ENCODE assay signal across 9 cellular contexts in genomic region chr15:31279221-31280036, GRCh38. TPM values are rescaled to one million over a fixed set of nuclear protein-coding genes. Genes with fewer than 3 reads are reported as not detected.
DNase-seq lines count a peak whose midpoint lies in the region; TF ChIP-seq lines count a peak whose summit lies in the region.
"Had no signal": no experiment of that assay in that cellular context is flagged by ENCODE, and none has a peak within 500 bp of the region (broad histone marks: within the 10 kb centered on the region; RNA-seq: fewer than 3 reads in every experiment).

No MANE protein-coding gene starts in this region.

- H3K36me3 ChIP-seq in SJCRH30 (no peaks in the 10 kb centered on the region), suprapubic skin (no peaks in the 10 kb centered on the region)

- TF ChIP-seq POLR2A in suprapubic skin (IDR thresholded peaks at IDR 0.05): no peak

- H3K27ac ChIP-seq in SJCRH30: peak overlapping the region; percentile 72
- no peak overlapping the region for H3K27ac ChIP-seq in suprapubic skin

- peaks cover 8% of the 10 kb centered on the region for H3K27me3 Mint-ChIP-seq in activated CD4-positive, alpha-beta T cell treated with anti-CD3 and anti-CD28 coated beads, Interleukin-2, amount 10 ng/mL, durations not matched to agents 24 days and 14 days
- H3K27me3 Mint-ChIP-seq in HFFc6 (ENCODE audit: insufficient read depth): peaks cover 38% of the 10 kb centered on the region
- peaks cover 35% of the 10 kb centered on the region for H3K27me3 Mint-ChIP-seq in activated naive CD4-positive, alpha-beta T cell treated with anti-CD3 and anti-CD28 coated beads, Interleukin-2, amount 10 ng/mL, durations not matched to agents 7 days and 5 days

- H3K4me1 ChIP-seq in SJCRH30 (peaks cover 36% of the 10 kb centered on the region), suprapubic skin (peaks cover 18% of the 10 kb centered on the region)

- H3K36me3 Mint-ChIP-seq in activated CD4-positive, alpha-beta T cell treated with anti-CD3 and anti-CD28 coated beads, Interleukin-2, amount 10 ng/mL, durations not matched to agents 24 days and 14 days (ENCODE audit: low read depth): peaks cover 2% of the 10 kb centered on the region
- no peaks in the 10 kb centered on the region for H3K36me3 Mint-ChIP-seq in HFFc6 (ENCODE audit: low read depth)
- H3K36me3 Mint-ChIP-seq in activated naive CD4-positive, alpha-beta T cell treated with anti-CD3 and anti-CD28 coated beads, Interleukin-2, amount 10 ng/mL, durations not matched to agents 7 days and 5 days: peaks cover 2% of the 10 kb centered on the region

- TF ChIP-seq EP300 in suprapubic skin (IDR thresholded peaks at IDR 0.05): no peak

- peak; percentile 54 for DNase-seq in activated CD4-positive, alpha-beta T cell treated with anti-CD3 and anti-CD28 coated beads, Interleukin-2, amount 10 ng/mL, durations not matched to agents 24 days and 14 days
- no peak for DNase-seq in activated CD4-positive, alpha-beta T cell treated with anti-CD3 and anti-CD28 coated beads, Interleukin-2, amount 50 U/mL, for 48 hours
- DNase-seq in SJCRH30 (no peak), iPS-NIHi11 (ENCODE audit: low spot score) (peak; percentile 2), suprapubic skin (ENCODE audit: low spot score in 2 of 2) (peak; percentile 43 to 59), NCI-H1930 (lab: John Stamatoyannopoulos, UW) (no peak), HFFc6 (no peak)
- DNase-seq in activated naive CD4-positive, alpha-beta T cell treated with anti-CD3 and anti-CD28 coated beads, Interleukin-2, amount 10 ng/mL, durations not matched to agents 7 days and 5 days: no peak
- DNase-seq: AML-193 had no signal

- CTCF ChIA-PET in activated naive CD4-positive, alpha-beta T cell treated with anti-CD3 and anti-CD28 coated beads, Interleukin-2, amount 10 ng/mL, durations not matched to agents 7 days and 5 days (lab: Charles Lee): no interaction called here

- H3K9me3 ChIP-seq in SJCRH30 (replicated peaks): no peaks in the 10 kb centered on the region
- no peaks in the 10 kb centered on the region for H3K9me3 ChIP-seq in suprapubic skin

- H3K4me3 ChIP-seq in SJCRH30 (no peak overlapping the region), suprapubic skin (no peak overlapping the region)

- intact Hi-C loops in activated CD4-positive, alpha-beta T cell treated with anti-CD3 and anti-CD28 coated beads, Interleukin-2, amount 10 ng/mL, durations not matched to agents 24 days and 14 days (cut with micrococcal nuclease): no loop called here

- 63% methylated on average over 11 of the region's 11 CpGs for WGBS in suprapubic skin

- TF ChIP-seq CTCF in suprapubic skin (IDR thresholded peaks at IDR 0.05) (no peak), HFFc6 (IDR thresholded peaks at IDR 0.05) (no peak)

- peaks cover 5% of the 10 kb centered on the region for H3K9me3 Mint-ChIP-seq in activated CD4-positive, alpha-beta T cell treated with anti-CD3 and anti-CD28 coated beads, Interleukin-2, amount 10 ng/mL, durations not matched to agents 24 days and 14 days
- no peaks in the 10 kb centered on the region for H3K9me3 Mint-ChIP-seq in HFFc6
- peaks cover 2% of the 10 kb centered on the region for H3K9me3 Mint-ChIP-seq in activated naive CD4-positive, alpha-beta T cell treated with anti-CD3 and anti-CD28 coated beads, Interleukin-2, amount 10 ng/mL, durations not matched to agents 7 days and 5 days

- peaks cover 17% of the 10 kb centered on the region for H3K4me1 Mint-ChIP-seq in activated CD4-positive, alpha-beta T cell treated with anti-CD3 and anti-CD28 coated beads, Interleukin-2, amount 10 ng/mL, durations not matched to agents 24 days and 14 days
- no peaks in the 10 kb centered on the region for H3K4me1 Mint-ChIP-seq in HFFc6 (ENCODE audit: low read depth)
- peaks cover 15% of the 10 kb centered on the region for H3K4me1 Mint-ChIP-seq in activated naive CD4-positive, alpha-beta T cell treated with anti-CD3 and anti-CD28 coated beads, Interleukin-2, amount 10 ng/mL, durations not matched to agents 7 days and 5 days

- no peak overlapping the region for H3K27ac Mint-ChIP-seq in activated CD4-positive, alpha-beta T cell treated with anti-CD3 and anti-CD28 coated beads, Interleukin-2, amount 10 ng/mL, durations not matched to agents 24 days and 14 days
- no peak overlapping the region for H3K27ac Mint-ChIP-seq in HFFc6
- no peak overlapping the region for H3K27ac Mint-ChIP-seq in activated naive CD4-positive, alpha-beta T cell treated with anti-CD3 and anti-CD28 coated beads, Interleukin-2, amount 10 ng/mL, durations not matched to agents 7 days and 5 days

- no peak overlapping the region for H3K4me3 Mint-ChIP-seq in activated CD4-positive, alpha-beta T cell treated with anti-CD3 and anti-CD28 coated beads, Interleukin-2, amount 10 ng/mL, durations not matched to agents 24 days and 14 days
- H3K4me3 Mint-ChIP-seq in HFFc6: no peak overlapping the region
- H3K4me3 Mint-ChIP-seq in activated naive CD4-positive, alpha-beta T cell treated with anti-CD3 and anti-CD28 coated beads, Interleukin-2, amount 10 ng/mL, durations not matched to agents 7 days and 5 days: no peak overlapping the region

- no peaks in the 10 kb centered on the region for H3K27me3 ChIP-seq in SJCRH30
- no peaks in the 10 kb centered on the region for H3K27me3 ChIP-seq in suprapubic skin

RNA-seq across cellular contexts. Expression of gene KLF13, which starts 47.2 kb away (rescaled TPM):
- 122 and 135 TPM in 2 replicates for total RNA-seq in activated CD4-positive, alpha-beta T cell treated with anti-CD3 and anti-CD28 coated beads, Interleukin-2, amount 10 ng/mL, durations not matched to agents 24 days and 14 days
- 33.1 and 34.7 TPM in 2 replicates for total RNA-seq in SJCRH30 (2014; rRNA removed; shearing (Covaris generic))
- 100 to 1,000 TPM; 141 to 162 (median 145) TPM for total RNA-seq in suprapubic skin
- 10 to 100 TPM; 22.5 to 29.1 (median 23.5) TPM for total RNA-seq in HFFc6 (2021; fragmentation: NEBNext Ultra II Directional; extraction: Animal tissue kit (Norgen Biotek cat#: 25700))

Comparison
In these comparisons a context has a peak if more than half of its experiments do, and no peak if none do; other contexts are left out.
1. DNase-seq: peak in activated CD4-positive, alpha-beta T cell treated with anti-CD3 and anti-CD28 coated beads, Interleukin-2, amount 10 ng/mL, durations not matched to agents 24 days and 14 days (single experiment), iPS-NIHi11 (single experiment) and suprapubic skin (2 of 2); none in activated CD4-positive, alpha-beta T cell treated with anti-CD3 and anti-CD28 coated beads, Interleukin-2, amount 50 U/mL, for 48 hours (0 of 2), SJCRH30 (0 of 2), NCI-H1930 (0 of 2), HFFc6 (single experiment) and activated naive CD4-positive, alpha-beta T cell treated with anti-CD3 and anti-CD28 coated beads, Interleukin-2, amount 10 ng/mL, durations not matched to agents 7 days and 5 days (single experiment).